ENCODE assay signal across 15 cellular contexts in genomic region chr4:76716020-76716419, GRCh38.
"Had no signal": no experiment of that assay in that cellular context is flagged by ENCODE, and none has a peak within 500 bp of the region (broad histone marks: within the 10 kb centered on the region; RNA-seq: fewer than 3 reads in every experiment).

No MANE protein-coding gene starts in this region.

- H3K36me3 ChIP-seq: left lung, neural progenitor cell, ovary had no signal

- H3K9me3 Mint-ChIP-seq: activated naive CD8-positive, alpha-beta T cell treated with anti-CD3 and anti-CD28 coated beads for 36 hours; activated T-cell treated with anti-CD3 and anti-CD28 coated beads, Interleukin-2, amount 50 U/mL, for 4 hours; memory B cell; neural progenitor cell; stimulated activated effector memory CD8-positive, alpha-beta T cell treated with anti-CD3 and anti-CD28 coated beads, Interleukin-12 subunit alpha, Interleukin-12 subunit beta, amount 100 ng/mL, for 72 hours had no signal

- H3K4me1 Mint-ChIP-seq: activated CD8-positive, alpha-beta memory T cell treated with anti-CD3 and anti-CD28 coated beads, Interleukin-2, amount 10 ng/mL, durations not matched to agents 7 days and 5 days had no signal

- H3K36me3 Mint-ChIP-seq: activated CD8-positive, alpha-beta memory T cell treated with anti-CD3 and anti-CD28 coated beads, Interleukin-2, amount 10 ng/mL, durations not matched to agents 7 days and 5 days; activated naive CD8-positive, alpha-beta T cell treated with anti-CD3 and anti-CD28 coated beads for 36 hours; memory B cell; stimulated activated effector memory CD8-positive, alpha-beta T cell treated with anti-CD3 and anti-CD28 coated beads, Interleukin-12 subunit alpha, Interleukin-12 subunit beta, amount 100 ng/mL, for 72 hours had no signal

- H3K27ac ChIP-seq: left lung, neural progenitor cell, ovary had no signal

- H3K9me3 ChIP-seq: left lung, ovary had no signal

- ATAC-seq: activated CD8-positive, alpha-beta memory T cell treated with anti-CD3 and anti-CD28 coated beads, Interleukin-2, amount 10 ng/mL, durations not matched to agents 7 days and 5 days; activated T-cell treated with anti-CD3 and anti-CD28 coated beads, Interleukin-2, amount 50 U/mL, for 4 hours; esophagus mucosa; left lung; stimulated activated effector memory CD8-positive, alpha-beta T cell treated with anti-CD3 and anti-CD28 coated beads, Interleukin-12 subunit alpha, Interleukin-12 subunit beta, amount 100 ng/mL, for 72 hours had no signal

- H3K27me3 ChIP-seq: left lung, neural progenitor cell, ovary had no signal

- H3K27ac Mint-ChIP-seq: activated CD8-positive, alpha-beta memory T cell treated with anti-CD3 and anti-CD28 coated beads, Interleukin-2, amount 10 ng/mL, durations not matched to agents 7 days and 5 days; activated naive CD8-positive, alpha-beta T cell treated with anti-CD3 and anti-CD28 coated beads for 36 hours; neural progenitor cell; stimulated activated effector memory CD8-positive, alpha-beta T cell treated with anti-CD3 and anti-CD28 coated beads, Interleukin-12 subunit alpha, Interleukin-12 subunit beta, amount 100 ng/mL, for 72 hours had no signal

- DNase-seq: activated CD4-positive, alpha-beta T cell treated with anti-CD3 and anti-CD28 coated beads for 1 hour; activated CD4-positive, alpha-beta T cell treated with anti-CD3 and anti-CD28 coated beads, Interleukin-2, amount 50 U/mL, for 48 hours; activated CD8-positive, alpha-beta memory T cell treated with anti-CD3 and anti-CD28 coated beads, Interleukin-2, amount 10 ng/mL, durations not matched to agents 7 days and 5 days; activated effector memory CD4-positive, alpha-beta T cell treated with anti-CD3 and anti-CD28 coated beads, Interleukin-2, amount 50 U/mL, for 16 hours; activated naive CD8-positive, alpha-beta T cell treated with anti-CD3 and anti-CD28 coated beads for 36 hours; activated T-cell treated with anti-CD3 and anti-CD28 coated beads, Interleukin-2, amount 50 U/mL, for 4 hours; foreskin fibroblast; glutamatergic neuron; left lung; ovary had no signal

- H3K4me3 ChIP-seq: left lung, neural progenitor cell, ovary, smooth muscle cell had no signal

- H3K4me3 Mint-ChIP-seq: activated CD8-positive, alpha-beta memory T cell treated with anti-CD3 and anti-CD28 coated beads, Interleukin-2, amount 10 ng/mL, durations not matched to agents 7 days and 5 days; activated naive CD8-positive, alpha-beta T cell treated with anti-CD3 and anti-CD28 coated beads for 36 hours; activated T-cell treated with anti-CD3 and anti-CD28 coated beads, Interleukin-2, amount 50 U/mL, for 4 hours; memory B cell; neural progenitor cell; stimulated activated effector memory CD8-positive, alpha-beta T cell treated with anti-CD3 and anti-CD28 coated beads, Interleukin-12 subunit alpha, Interleukin-12 subunit beta, amount 100 ng/mL, for 72 hours had no signal
